In the genomic region with DNA sequence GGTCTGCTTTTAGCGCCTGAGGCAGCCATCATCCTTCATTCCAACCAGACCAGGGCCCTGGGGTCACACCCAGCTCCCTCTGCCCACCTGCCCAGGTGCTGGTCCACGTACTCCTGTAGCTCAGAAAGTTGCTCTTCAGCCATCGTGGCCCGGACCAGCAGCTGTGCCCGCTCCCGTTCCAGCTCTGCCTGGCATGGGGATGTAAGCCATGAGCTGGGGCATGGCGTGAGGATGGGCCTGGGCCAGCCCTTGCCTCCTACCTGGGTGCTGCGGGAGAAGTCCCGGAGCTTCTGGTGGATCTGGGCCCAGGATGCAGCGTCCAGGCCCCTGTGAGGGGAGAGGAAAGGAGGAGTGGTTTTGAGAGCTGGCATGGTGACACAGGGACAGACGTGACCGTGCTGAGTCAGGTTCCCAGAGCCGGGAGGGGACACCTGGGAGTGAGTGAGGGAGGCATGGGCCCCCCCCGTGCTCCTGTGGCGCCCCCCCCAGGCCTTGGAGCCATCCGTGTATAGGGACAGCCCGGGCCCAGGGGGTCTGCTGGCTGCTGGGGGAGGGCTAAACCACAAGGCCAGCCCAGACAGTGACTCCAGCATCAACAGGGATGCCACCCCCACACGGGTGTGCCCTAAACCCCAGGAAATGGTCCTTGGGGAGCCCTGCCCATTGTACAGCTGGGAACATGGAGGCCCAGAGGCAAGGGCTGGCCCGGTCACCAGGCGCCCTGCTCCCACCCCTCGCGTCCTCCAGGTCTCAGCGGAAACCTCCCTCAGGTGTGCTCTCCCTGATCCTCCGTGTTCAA, we compare ENCODE assay signal across 18 cellular contexts. TPM values are rescaled to one million over a fixed set of nuclear protein-coding genes. Genes with fewer than 3 reads are reported as not detected.
DNase-seq lines count a peak whose midpoint lies in the region; FAIRE-seq and TF ChIP-seq lines count a peak whose summit lies in the region.
"Had no signal": no experiment of that assay in that cellular context is flagged by ENCODE, and none has a peak within 500 bp of the region (broad histone marks: within the 10 kb centered on the region; RNA-seq: fewer than 3 reads in every experiment).

No MANE protein-coding gene starts in this region.

- H3K9me3 ChIP-seq in uterus = no peaks in the 10 kb centered on the region
- H3K9me3 ChIP-seq: A549, left ventricle myocardium inferior, upper lobe of left lung had no signal

- peaks cover 14% of the 10 kb centered on the region for H3K27me3 Mint-ChIP-seq in activated CD4-positive, alpha-beta T cell treated with anti-CD3 and anti-CD28 coated beads, Interleukin-2, amount 10 ng/mL, durations not matched to agents 24 days and 14 days
- no peaks in the 10 kb centered on the region for H3K27me3 Mint-ChIP-seq in activated naive CD8-positive, alpha-beta T cell treated with anti-CD3 and anti-CD28 coated beads for 36 hours
- H3K27me3 Mint-ChIP-seq in osteocyte (ENCODE audit: unreplicated experiment) = no peaks in the 10 kb centered on the region
- H3K27me3 Mint-ChIP-seq: activated CD4-positive, alpha-beta memory T cell treated with anti-CD3 and anti-CD28 coated beads for 36 hours had no signal

- no peaks in the 10 kb centered on the region for H3K36me3 ChIP-seq in uterus
- H3K36me3 ChIP-seq: left ventricle myocardium inferior had no signal

- intact Hi-C loops in activated CD4-positive, alpha-beta T cell treated with anti-CD3 and anti-CD28 coated beads, Interleukin-2, amount 10 ng/mL, durations not matched to agents 24 days and 14 days (cut with micrococcal nuclease) = no loop called here
- intact Hi-C loops in uterus (cut with DNase I; ENCODE audit: low total_unique reads) = no loop called here

- no peak overlapping the region for H3K4me3 ChIP-seq in uterus
- H3K4me3 ChIP-seq: A549, left ventricle myocardium inferior, SJSA1, upper lobe of left lung had no signal

- FAIRE-seq in H54 (lab: Jason Lieb, UNC) = no peak
- FAIRE-seq: A549 had no signal

- H3K4me1 Mint-ChIP-seq in activated CD4-positive, alpha-beta T cell treated with anti-CD3 and anti-CD28 coated beads, Interleukin-2, amount 10 ng/mL, durations not matched to agents 24 days and 14 days = peaks cover 3% of the 10 kb centered on the region
- peaks cover 20% of the 10 kb centered on the region for H3K4me1 Mint-ChIP-seq in activated naive CD8-positive, alpha-beta T cell treated with anti-CD3 and anti-CD28 coated beads for 36 hours
- H3K4me1 Mint-ChIP-seq in osteocyte (ENCODE audit: unreplicated experiment) = peaks cover 16% of the 10 kb centered on the region

- DNase-seq in activated CD4-positive, alpha-beta T cell treated with anti-CD3 and anti-CD28 coated beads, Interleukin-2, amount 10 ng/mL, durations not matched to agents 24 days and 14 days = no peak
- no peak for DNase-seq in activated CD4-positive, alpha-beta T cell treated with anti-CD3 and anti-CD28 coated beads, Interleukin-2, amount 50 U/mL, for 1 hour
- no peak for DNase-seq in activated naive CD8-positive, alpha-beta T cell treated with anti-CD3 and anti-CD28 coated beads for 36 hours
- DNase-seq in osteocyte (ENCODE audit: extremely low spot score, unreplicated experiment) (no peak), erythroblast (lab: John Stamatoyannopoulos, UW) (no peak), uterus (no peak), H54 (ENCODE audit: insufficient read length, low spot score) (no peak)
- DNase-seq: activated CD4-positive, alpha-beta memory T cell treated with anti-CD3 and anti-CD28 coated beads for 36 hours; activated effector memory CD4-positive, alpha-beta T cell treated with Interleukin-2 at 50 U/mL for 16 hours; COR-L47; HCEC 1CT; left ventricle myocardium inferior; NCI-H187 had no signal

- H3K27ac ChIP-seq in uterus = no peak overlapping the region
- H3K27ac ChIP-seq: left ventricle myocardium inferior, SJSA1, upper lobe of left lung had no signal

- H3K4me3 Mint-ChIP-seq in activated CD4-positive, alpha-beta T cell treated with anti-CD3 and anti-CD28 coated beads, Interleukin-2, amount 10 ng/mL, durations not matched to agents 24 days and 14 days = peak overlapping the region; percentile 30
- H3K4me3 Mint-ChIP-seq in activated naive CD8-positive, alpha-beta T cell treated with anti-CD3 and anti-CD28 coated beads for 36 hours = peak overlapping the region; percentile 22
- peak overlapping the region; percentile 52 for H3K4me3 Mint-ChIP-seq in osteocyte (ENCODE audit: unreplicated experiment)
- H3K4me3 Mint-ChIP-seq: activated CD4-positive, alpha-beta memory T cell treated with anti-CD3 and anti-CD28 coated beads for 36 hours had no signal

- H3K27ac Mint-ChIP-seq in activated CD4-positive, alpha-beta T cell treated with anti-CD3 and anti-CD28 coated beads, Interleukin-2, amount 10 ng/mL, durations not matched to agents 24 days and 14 days = no peak overlapping the region
- H3K27ac Mint-ChIP-seq in activated naive CD8-positive, alpha-beta T cell treated with anti-CD3 and anti-CD28 coated beads for 36 hours = no peak overlapping the region
- no peak overlapping the region for H3K27ac Mint-ChIP-seq in osteocyte (ENCODE audit: unreplicated experiment)
- H3K27ac Mint-ChIP-seq: activated CD4-positive, alpha-beta memory T cell treated with anti-CD3 and anti-CD28 coated beads for 36 hours had no signal

- H3K9me3 Mint-ChIP-seq in activated CD4-positive, alpha-beta T cell treated with anti-CD3 and anti-CD28 coated beads, Interleukin-2, amount 10 ng/mL, durations not matched to agents 24 days and 14 days = no peaks in the 10 kb centered on the region
- no peaks in the 10 kb centered on the region for H3K9me3 Mint-ChIP-seq in activated naive CD8-positive, alpha-beta T cell treated with anti-CD3 and anti-CD28 coated beads for 36 hours
- H3K9me3 Mint-ChIP-seq in osteocyte (ENCODE audit: unreplicated experiment) = no peaks in the 10 kb centered on the region
- H3K9me3 Mint-ChIP-seq: activated CD4-positive, alpha-beta memory T cell treated with anti-CD3 and anti-CD28 coated beads for 36 hours had no signal

- H3K4me1 ChIP-seq in uterus = peaks cover 0 to 32% of the 10 kb centered on the region in 2 donors

- TF ChIP-seq CTCF in osteocyte (IDR thresholded peaks at IDR 0.05) (no peak), uterus (IDR thresholded peaks at IDR 0.05) (no peak)

- TF ChIP-seq POLR2A in GM18526 (IDR thresholded peaks at IDR 0.05; ENCODE audit: extremely low read depth, insufficient read length) (peak; percentile 2), erythroblast (IDR thresholded peaks at IDR 0.05; ENCODE audit: low read length) (no peak), uterus (IDR thresholded peaks at IDR 0.05) (no peak), H54 (IDR thresholded peaks at IDR 0.05; ENCODE audit: low read depth, low read length) (no peak)

- no peaks in the 10 kb centered on the region for H3K36me3 Mint-ChIP-seq in activated CD4-positive, alpha-beta T cell treated with anti-CD3 and anti-CD28 coated beads, Interleukin-2, amount 10 ng/mL, durations not matched to agents 24 days and 14 days (ENCODE audit: low read depth)
- no peaks in the 10 kb centered on the region for H3K36me3 Mint-ChIP-seq in activated naive CD8-positive, alpha-beta T cell treated with anti-CD3 and anti-CD28 coated beads for 36 hours
- no peaks in the 10 kb centered on the region for H3K36me3 Mint-ChIP-seq in osteocyte (ENCODE audit: unreplicated experiment)
- H3K36me3 Mint-ChIP-seq: activated CD4-positive, alpha-beta memory T cell treated with anti-CD3 and anti-CD28 coated beads for 36 hours had no signal

- peaks cover 0 to 19% of the 10 kb centered on the region in 2 donors for H3K27me3 ChIP-seq in uterus

RNA-seq across cellular contexts. Expression of gene ANTKMT, which starts 2.1 kb away (rescaled TPM):
- 38.5 and 56.3 TPM in 2 replicates for total RNA-seq in activated CD4-positive, alpha-beta T cell treated with anti-CD3 and anti-CD28 coated beads, Interleukin-2, amount 10 ng/mL, durations not matched to agents 24 days and 14 days
- 10 to 100 TPM; 37.3 to 40.1 TPM for total RNA-seq in activated naive CD8-positive, alpha-beta T cell treated with anti-CD3 and anti-CD28 coated beads for 36 hours
- total RNA-seq in osteocyte = 41.5 and 41.7 TPM in 2 replicates
- 10 to 100 TPM in 3 of 4 donors, 1 to 10 TPM in 1; 6.2 to 21.1 (median 19.1) TPM for total RNA-seq in uterus

RNA-seq across cellular contexts. Expression of gene CCDC78, which starts 3.2 kb away (rescaled TPM):
- 6.9 and 8.0 TPM in 2 replicates for total RNA-seq in activated CD4-positive, alpha-beta T cell treated with anti-CD3 and anti-CD28 coated beads, Interleukin-2, amount 10 ng/mL, durations not matched to agents 24 days and 14 days
- 1 to 10 TPM; 6.5 to 8.1 TPM for total RNA-seq in activated naive CD8-positive, alpha-beta T cell treated with anti-CD3 and anti-CD28 coated beads for 36 hours
- total RNA-seq in osteocyte = 2.6 and 3.1 TPM in 2 replicates
- total RNA-seq in uterus = 1 to 10 TPM in 3 of 4 donors, not detected in 1; 1.3 to 5.3 (median 2.3) TPM

RNA-seq across cellular contexts. Expression of gene HAGHL, which starts 3.9 kb away (rescaled TPM):
- total RNA-seq in activated CD4-positive, alpha-beta T cell treated with anti-CD3 and anti-CD28 coated beads, Interleukin-2, amount 10 ng/mL, durations not matched to agents 24 days and 14 days = 13.1 and 20.9 TPM in 2 replicates
- 10 to 100 TPM; 22.9 to 24.4 TPM for total RNA-seq in activated naive CD8-positive, alpha-beta T cell treated with anti-CD3 and anti-CD28 coated beads for 36 hours
- 11.3 and 17.3 TPM in 2 replicates for total RNA-seq in osteocyte
- total RNA-seq in uterus = 1 to 10 TPM in 2 of 4 donors, not detected in 2; 1.0 to 3.4 TPM

RNA-seq across cellular contexts. Expression of gene METRN, which starts 8.1 kb away (rescaled TPM):
- 27.7 and 30.2 TPM in 2 replicates for total RNA-seq in activated CD4-positive, alpha-beta T cell treated with anti-CD3 and anti-CD28 coated beads, Interleukin-2, amount 10 ng/mL, durations not matched to agents 24 days and 14 days
- 10 to 100 TPM; 22.3 to 25.3 TPM for total RNA-seq in activated naive CD8-positive, alpha-beta T cell treated with anti-CD3 and anti-CD28 coated beads for 36 hours
- 48.2 and 49.7 TPM in 2 replicates for total RNA-seq in osteocyte
- total RNA-seq in uterus = 10 to 100 TPM; 19.1 to 76.5 (median 26.7) TPM

RNA-seq across cellular contexts. Expression of gene FBXL16, which starts 17.4 kb away (rescaled TPM):
- total RNA-seq in activated CD4-positive, alpha-beta T cell treated with anti-CD3 and anti-CD28 coated beads, Interleukin-2, amount 10 ng/mL, durations not matched to agents 24 days and 14 days = 6.4 and 6.8 TPM in 2 replicates
- total RNA-seq in activated naive CD8-positive, alpha-beta T cell treated with anti-CD3 and anti-CD28 coated beads for 36 hours = 1 to 10 TPM; 3.2 to 6.0 TPM
- total RNA-seq in osteocyte (0.32 and 0.44 TPM in 2 replicates), uterus (under 1 TPM in 2 of 4 donors, not detected in 2; 0.21 to 0.37 TPM)
- total RNA-seq: posterior vena cava, SJSA1 had no signal
